ENCODE assay signal across 23 cellular contexts in genomic region chr16:49844399-49844798, GRCh38. TPM values are rescaled to one million over a fixed set of nuclear protein-coding genes. Genes with fewer than 3 reads are reported as not detected.
"Had no signal": no experiment of that assay in that cellular context is flagged by ENCODE, and none has a peak within 500 bp of the region (broad histone marks: within the 10 kb centered on the region; RNA-seq: fewer than 3 reads in every experiment).

No MANE protein-coding gene starts in this region.

- FAIRE-seq: islet of Langerhans had no signal

- H3K9me3 Mint-ChIP-seq: activated CD4-positive, alpha-beta T cell treated with anti-CD3 and anti-CD28 coated beads, Interleukin-2, amount 10 ng/mL, durations not matched to agents 7 days and 5 days; activated CD8-positive, alpha-beta T cell treated with anti-CD3 and anti-CD28 coated beads for 36 hours; activated naive CD8-positive, alpha-beta T cell treated with anti-CD3 and anti-CD28 coated beads, Interleukin-2, amount 50 U/mL, for 24 hours; activated T-helper 1 cell treated with anti-CD3 and anti-CD28 coated beads, Interleukin-12 subunit alpha, Interleukin-12 subunit beta, Interleukin-2, Interleukin-4 antibody, amounts not matched to agents 30 ng/mL and 10 ng/mL and 1 ng/mL, durations not matched to agents 14 hours and 24 hours and 36 hours; brain; memory B cell; naive thymus-derived CD4-positive, alpha-beta T cell had no signal

- H3K9me3 ChIP-seq: gastroesophageal sphincter, heart left ventricle, spleen, upper lobe of left lung had no signal

- H3K36me3 Mint-ChIP-seq: brain; memory B cell; naive thymus-derived CD4-positive, alpha-beta T cell had no signal

- H3K27me3 Mint-ChIP-seq: progenitor cell of endocrine pancreas had no signal

- H3K27me3 ChIP-seq: gastroesophageal sphincter had no signal

- H3K4me3 Mint-ChIP-seq: activated CD4-positive, alpha-beta T cell treated with anti-CD3 and anti-CD28 coated beads, Interleukin-2, amount 10 ng/mL, durations not matched to agents 7 days and 5 days; activated CD8-positive, alpha-beta T cell treated with anti-CD3 and anti-CD28 coated beads for 36 hours; activated naive CD8-positive, alpha-beta T cell treated with anti-CD3 and anti-CD28 coated beads, Interleukin-2, amount 50 U/mL, for 24 hours; activated T-helper 1 cell treated with anti-CD3 and anti-CD28 coated beads, Interleukin-12 subunit alpha, Interleukin-12 subunit beta, Interleukin-2, Interleukin-4 antibody, amounts not matched to agents 30 ng/mL and 10 ng/mL and 1 ng/mL, durations not matched to agents 14 hours and 24 hours and 36 hours; memory B cell; naive thymus-derived CD4-positive, alpha-beta T cell had no signal

- H3K36me3 ChIP-seq: heart left ventricle, spleen, upper lobe of left lung had no signal

- H3K27ac ChIP-seq: heart left ventricle, VCaP had no signal

- H3K27ac Mint-ChIP-seq: activated CD4-positive, alpha-beta T cell treated with anti-CD3 and anti-CD28 coated beads, Interleukin-2, amount 10 ng/mL, durations not matched to agents 7 days and 5 days; activated CD8-positive, alpha-beta T cell treated with anti-CD3 and anti-CD28 coated beads for 36 hours; activated naive CD8-positive, alpha-beta T cell treated with anti-CD3 and anti-CD28 coated beads, Interleukin-2, amount 50 U/mL, for 24 hours; activated T-helper 1 cell treated with anti-CD3 and anti-CD28 coated beads, Interleukin-12 subunit alpha, Interleukin-12 subunit beta, Interleukin-2, Interleukin-4 antibody, amounts not matched to agents 30 ng/mL and 10 ng/mL and 1 ng/mL, durations not matched to agents 14 hours and 24 hours and 36 hours; memory B cell; naive thymus-derived CD4-positive, alpha-beta T cell; progenitor cell of endocrine pancreas had no signal

- H3K4me3 ChIP-seq: gastroesophageal sphincter, heart left ventricle, spleen, upper lobe of left lung had no signal

- H3K4me1 Mint-ChIP-seq: activated CD4-positive, alpha-beta T cell treated with anti-CD3 and anti-CD28 coated beads, Interleukin-2, amount 10 ng/mL, durations not matched to agents 7 days and 5 days; activated naive CD8-positive, alpha-beta T cell treated with anti-CD3 and anti-CD28 coated beads, Interleukin-2, amount 50 U/mL, for 24 hours; memory B cell had no signal

- DNase-seq: activated CD4-positive, alpha-beta T cell treated with anti-CD3 and anti-CD28 coated beads, Interleukin-2, amount 10 ng/mL, durations not matched to agents 7 days and 5 days; activated CD4-positive, CD25-positive, alpha-beta regulatory T cell treated with anti-CD3 and anti-CD28 coated beads, Interleukin-2, amount 50 U/mL, for 72 hours; activated CD8-positive, alpha-beta T cell treated with anti-CD3 and anti-CD28 coated beads for 36 hours; activated gamma-delta T cell; activated naive CD4-positive, alpha-beta T cell treated with anti-CD3 and anti-CD28 coated beads, Interleukin-2, amount 50 U/mL, for 16 hours; activated naive CD8-positive, alpha-beta T cell treated with anti-CD3 and anti-CD28 coated beads, Interleukin-2, amount 50 U/mL, for 24 hours; anterior cingulate cortex; central memory CD4-positive, alpha-beta T cell; effector CD8-positive, alpha-beta T cell; heart left ventricle; left cardiac atrium; naive thymus-derived CD4-positive, alpha-beta T cell; spleen; stimulated activated CD4-positive, alpha-beta T cell treated with anti-CD3 and anti-CD28 coated beads, Interleukin-4, amount 100 ng/mL, for 24 hours; stimulated activated naive CD8-positive, alpha-beta T cell treated with anti-CD3 and anti-CD28 coated beads, Interleukin-15, Interleukin-2, amounts not matched to agents 100 U/mL and 50 U/mL, for 24 hours; upper lobe of left lung had no signal

- ATAC-seq: activated CD8-positive, alpha-beta T cell treated with anti-CD3 and anti-CD28 coated beads for 36 hours; activated naive CD8-positive, alpha-beta T cell treated with anti-CD3 and anti-CD28 coated beads, Interleukin-2, amount 50 U/mL, for 24 hours; gastroesophageal sphincter; heart left ventricle; left cardiac atrium; naive thymus-derived CD4-positive, alpha-beta T cell; stimulated activated naive CD8-positive, alpha-beta T cell treated with anti-CD3 and anti-CD28 coated beads, Interleukin-15, Interleukin-2, amounts not matched to agents 100 U/mL and 50 U/mL, for 24 hours had no signal

RNA-seq across cellular contexts. Expression of gene ZNF423, which starts 11.5 kb away (rescaled TPM):
- total RNA-seq: activated CD4-positive, alpha-beta T cell treated with anti-CD3 and anti-CD28 coated beads, Interleukin-2, amount 10 ng/mL, durations not matched to agents 7 days and 5 days; activated CD8-positive, alpha-beta T cell treated with anti-CD3 and anti-CD28 coated beads for 36 hours; activated T-helper 1 cell treated with anti-CD3 and anti-CD28 coated beads, Interleukin-12 subunit alpha, Interleukin-12 subunit beta, Interleukin-2, Interleukin-4 antibody, amounts not matched to agents 30 ng/mL and 10 ng/mL and 1 ng/mL, durations not matched to agents 14 hours and 24 hours and 36 hours; naive thymus-derived CD4-positive, alpha-beta T cell had no signal
- polyA plus RNA-seq: naive thymus-derived CD4-positive, alpha-beta T cell had no signal
